In genomic region chr3:149516920-149517319, GRCh38 we compare ENCODE assay signal across 37 cellular contexts. TPM values are rescaled to one million over a fixed set of nuclear protein-coding genes. Genes with fewer than 3 reads are reported as not detected.
"Had no signal": no experiment of that assay in that cellular context is flagged by ENCODE, and none has a peak within 500 bp of the region (broad histone marks: within the 10 kb centered on the region; RNA-seq: fewer than 3 reads in every experiment).

No MANE protein-coding gene starts in this region.

- H3K9me3 ChIP-seq: MG63 had no signal

- H3K4me3 ChIP-seq: MG63 had no signal

- DNase-seq: Karpas-422, Kasumi-1, KG1, MG63, MM.1S, MV-4-11, NCI-H1048, NCI-H1092, NCI-H1092 treated with DMSO at 0.1 percent for 48 hours, NCI-H1105, NCI-H1105 treated with DMSO at 0.1 percent for 48 hours, NCI-H1417, NCI-H1417 treated with DMSO at 0.1 percent for 48 hours, NCI-H1436, NCI-H1436 treated with DMSO at 0.1 percent for 48 hours, NCI-H146, NCI-H1694, NCI-H1694 treated with DMSO at 0.1 percent for 48 hours, NCI-H187, NCI-H187 treated with DMSO at 0.1 percent for 48 hours, NCI-H1930, NCI-H2029, NCI-H2029 treated with DMSO at 0.1 percent for 48 hours, NCI-H2081, NCI-H2081 treated with DMSO at 0.1 percent for 48 hours, NCI-H2107, NCI-H2171, NCI-H2171 treated with DMSO at 0.1 percent for 48 hours, NCI-H2227 treated with DMSO at 0.1 percent for 48 hours, NCI-H226, NCI-H345, NCI-H446, NCI-H446 treated with DMSO at 0.1 percent for 48 hours, NCI-H510A had no signal

- H3K27me3 ChIP-seq: MG63 had no signal

- H3K27ac ChIP-seq: KMS-11 had no signal

RNA-seq across cellular contexts. Expression of gene TM4SF4, which starts 42.4 kb away (rescaled TPM):
- total RNA-seq: M059J, MCF 10A had no signal
